ENCODE assay signal across 24 cellular contexts in genomic region chr5:67142816-67143215, GRCh38. TPM values are rescaled to one million over a fixed set of nuclear protein-coding genes. Genes with fewer than 3 reads are reported as not detected.
DNase-seq lines count a peak whose midpoint lies in the region; ATAC-seq, FAIRE-seq and TF ChIP-seq lines count a peak whose summit lies in the region.
"Had no signal": no experiment of that assay in that cellular context is flagged by ENCODE, and none has a peak within 500 bp of the region (broad histone marks: within the 10 kb centered on the region; RNA-seq: fewer than 3 reads in every experiment).

No MANE protein-coding gene starts in this region.

- no peaks in the 10 kb centered on the region for H3K27me3 Mint-ChIP-seq in glutamatergic neuron (ENCODE audit: unreplicated experiment)
- H3K27me3 Mint-ChIP-seq: CD4-positive, CD25-positive, alpha-beta regulatory T cell; IgD-negative memory B cell had no signal

- POLR2A ChIA-PET in K562 (lab: Yijun Ruan, JAX), result interaction anchor here (1.0 to 1.2 kb wide), 2 partner anchors 13 to 37 kb away, joined by 4 to 5 read pairs; no protein-coding TSS in a partner anchor

- ATAC-seq in K562, result no peak

- H3K9me3 Mint-ChIP-seq in glutamatergic neuron (ENCODE audit: unreplicated experiment), result no peaks in the 10 kb centered on the region
- H3K9me3 Mint-ChIP-seq: CD4-positive, CD25-positive, alpha-beta regulatory T cell; IgD-negative memory B cell had no signal

- no peak overlapping the region for H3K9ac ChIP-seq in K562 (ENCODE audit: insufficient read depth in 1 of 2, low read depth in 2 of 2, low read length in 2 of 2)

- DNase-seq in NCI-H1417 (lab: John Stamatoyannopoulos, UW) (peak; percentile 8 to 75 (median 26)), NCI-H1417 treated with DMSO at 0.1 percent for 48 hours (lab: John Stamatoyannopoulos, UW) (no peak), COLO668 (lab: John Stamatoyannopoulos, UW; ENCODE audit: unreplicated experiment) (peak; percentile 28), NCI-H510A (lab: John Stamatoyannopoulos, UW) (peak; percentile 12), K562 (ENCODE audit: extremely low read depth in 1 of 4, low spot score in 3 of 4) (no peak), glutamatergic neuron (no peak), NOMO-1 treated with DMSO at 0.1 percent for 48 hours (lab: John Stamatoyannopoulos, UW; ENCODE audit: unreplicated experiment) (no peak), GM20000 (ENCODE audit: low spot score) (no peak)
- DNase-seq: BE2C; Caco-2; CD4-positive, CD25-positive, alpha-beta regulatory T cell; Kasumi-1; MG63; NCI-H1048; NCI-H1694; NCI-H2171 treated with DMSO at 0.1 percent for 48 hours; PC-9 had no signal

- no TSS peak for BruUV-seq in K562 (replicated peaks; lab: Mats Ljungman, UMichigan)

- in situ Hi-C loops in K562 (cut with MboI), result loop anchor here (10.0 kb wide), 1 partner anchor 148 kb away; no protein-coding TSS in a partner anchor

- TF ChIP-seq RAD21 in K562 (CRISPR knock-in tag; conservative IDR thresholded peaks at IDR 0.05 in 1 of 2, IDR thresholded peaks at IDR 0.05 in 1 of 2), result no peak

- no peaks in the 10 kb centered on the region for H4K20me1 ChIP-seq in K562 (replicated peaks; ENCODE audit: control insufficient read depth, insufficient read depth, low read length)

- 80% methylated on average over 8 of the region's 8 CpGs for WGBS in K562 (ENCODE audit: insufficient coverage, low coverage, missing lambda C conversion rate)

- no peaks in the 10 kb centered on the region for H3K4me1 Mint-ChIP-seq in glutamatergic neuron (ENCODE audit: low read depth, unreplicated experiment)
- H3K4me1 Mint-ChIP-seq: CD4-positive, CD25-positive, alpha-beta regulatory T cell; IgD-negative memory B cell had no signal

- H3K36me3 ChIP-seq in K562 (ENCODE audit: control insufficient read depth, insufficient read depth, low read length), result peaks cover 31% of the 10 kb centered on the region; the same call in 2 of the 3 replicates
- H3K36me3 ChIP-seq: BE2C, MG63, SJSA1 had no signal

- H3K27ac ChIP-seq in K562 (ENCODE audit: extremely low read depth, low read depth, low read length), result no peak overlapping the region
- H3K27ac ChIP-seq: PC-9, SJSA1 had no signal

- no peaks in the 10 kb centered on the region for H3K36me3 Mint-ChIP-seq in glutamatergic neuron (ENCODE audit: unreplicated experiment)

- no peak overlapping the region for H3K4me3 Mint-ChIP-seq in glutamatergic neuron (ENCODE audit: unreplicated experiment)
- H3K4me3 Mint-ChIP-seq: CD4-positive, CD25-positive, alpha-beta regulatory T cell; IgD-negative memory B cell had no signal

- H3K79me2 ChIP-seq in K562 (ENCODE audit: control insufficient read depth, insufficient read depth, low read length), result no peaks in the 10 kb centered on the region

- no peak for TF ChIP-seq POLR2A in K562 (conservative IDR thresholded peaks at IDR 0.05)

- CTCF ChIA-PET in K562 (lab: Yijun Ruan, JAX; ENCODE audit: low intra/inter-chr PET ratio), result no interaction called here

- no peaks in the 10 kb centered on the region for H3K27me3 ChIP-seq in K562 (ENCODE audit: control insufficient read depth in 2 of 2, insufficient read depth in 2 of 2, low read length in 2 of 2)
- H3K27me3 ChIP-seq: BE2C, MG63, SJSA1 had no signal

- H3K4me3 ChIP-seq in K562, result no peak overlapping the region
- H3K4me3 ChIP-seq: MG63, PC-9, SJSA1 had no signal

- intact Hi-C loops in K562 (cut with micrococcal nuclease), result no loop called here

- no peak for TF ChIP-seq CTCF in K562 (IDR thresholded peaks at IDR 0.05 in 2 of 3, conservative IDR thresholded peaks at IDR 0.05 in 1 of 3; ENCODE audit: insufficient read depth in 2 of 3, low read depth in 1 of 3, low read length in 3 of 3)
- no peak for TF ChIP-seq CTCF in glutamatergic neuron (IDR thresholded peaks at IDR 0.05; ENCODE audit: partially characterized antibody, unreplicated experiment)
- no peak for TF ChIP-seq CTCF in GM20000 (IDR thresholded peaks at IDR 0.05; ENCODE audit: extremely low read depth, missing control alignments)

- FAIRE-seq in K562 (lab: Jason Lieb, UNC), result no peak
- FAIRE-seq: GM12892, GM18507, H1, HTR-8/SVneo had no signal

- no peak overlapping the region for H3K4me2 ChIP-seq in K562 (ENCODE audit: insufficient read depth, low read length)
- H3K4me2 ChIP-seq: PC-9 had no signal

- H3K9me3 ChIP-seq in K562 (replicated peaks; ENCODE audit: control insufficient read depth, insufficient read depth, low read depth, low read length), result no peaks in the 10 kb centered on the region
- H3K9me3 ChIP-seq: BE2C, Caco-2, MG63, SJSA1 had no signal

- no peak overlapping the region for H2AFZ ChIP-seq in K562 (ENCODE audit: low read depth, low read length)
- H2AFZ ChIP-seq: PC-9 had no signal

- no peak overlapping the region for H3K27ac Mint-ChIP-seq in glutamatergic neuron (ENCODE audit: unreplicated experiment)
- H3K27ac Mint-ChIP-seq: IgD-negative memory B cell had no signal

- peaks cover 0 to 3% of the 10 kb centered on the region in 2 experiments; a peak in 1 of 5 replicates for H3K4me1 ChIP-seq in K562 (replicated peaks in 1 of 2; ENCODE audit: control insufficient read depth in 2 of 2, insufficient read depth in 2 of 2, low read length in 2 of 2)
- H3K4me1 ChIP-seq: BE2C, SJSA1 had no signal

- TF ChIP-seq EP300 in K562 (IDR thresholded peaks at IDR 0.05; ENCODE audit: low read length), result no peak

- H3K9me1 ChIP-seq in K562 (ENCODE audit: control insufficient read depth, insufficient read depth, low read length), result no peaks in the 10 kb centered on the region

TF ChIP-seq in K562, 482 proteins besides CTCF, POLR2A, EP300 and RAD21:
- TF ChIP-seq NFIC (IDR thresholded peaks at IDR 0.05), result peak; percentile 53
- TF ChIP-seq ATF4 (CRISPR knock-in tag; IDR thresholded peaks at IDR 0.05), result no peak
TF ChIP-seq in K562: peak in this region for 1.

RNA-seq across cellular contexts. Expression of gene CD180, which starts 53.8 kb away (rescaled TPM):
- not detected in 2 replicates for total RNA-seq in K562 (2011; cell fraction: chromatin; rRNA removed; ENCODE audit: low replicate concordance)
- total RNA-seq in K562 (2011; cell fraction: nucleolus; rRNA removed), result not detected in 2 replicates
- not detected in 2 replicates for total RNA-seq in K562 (2011; cell fraction: nucleoplasm; rRNA removed)
- not detected in 2 replicates for total RNA-seq in K562 (2014; rRNA removed)
- not detected in 2 replicates for total RNA-seq in K562 (2014; rRNA removed; fragmentation: Illumina TruSeq; extraction: Trizol)
- 0.04 and 0.07 TPM in 2 replicates for total RNA-seq in K562 (2015; rRNA removed; fragmentation: Illumina TruSeq; extraction: Trizol)
- not detected in 2 replicates for total RNA-seq in K562 (2021)
- not detected in 2 replicates for polyA plus RNA-seq in K562 (2011; rRNA removed)
- polyA plus RNA-seq in K562 (2011; cell fraction: cytosol; rRNA removed), result not detected in 2 replicates
- not detected in 2 replicates for polyA plus RNA-seq in K562 (2011; cell fraction: nucleus; rRNA removed)
- 0.03 and 0.04 TPM in 2 replicates for polyA plus RNA-seq in K562 (2012)
- polyA plus RNA-seq in K562 (2014; fragmentation: Illumina TruSeq; extraction: Trizol), result 0.01 TPM in 1 of 2 replicates, not detected in the other
- polyA plus RNA-seq in K562 (2014; fragmentation: Nextera tagmentation; extraction: Ambion mirVana), result not detected
- not detected in 2 replicates for polyA plus RNA-seq in K562 (2014; rRNA removed)
- not detected in 2 replicates for polyA minus RNA-seq in K562 (2011; rRNA and poly(A)+ RNA removed)
- polyA minus RNA-seq in K562 (2011; cell fraction: cytosol; rRNA and poly(A)+ RNA removed), result not detected in 2 replicates
- polyA minus RNA-seq in K562 (2011; cell fraction: nucleus; rRNA and poly(A)+ RNA removed), result not detected in 2 replicates
- not detected for total RNA-seq in glutamatergic neuron (ENCODE audit: unreplicated experiment)
- total RNA-seq: Caco-2; CD4-positive, CD25-positive, alpha-beta regulatory T cell; H1; NCI-H460; PC-9; SJSA1 had no signal
- polyA plus RNA-seq: H1 had no signal

Comparison
In these comparisons a context has a peak if more than half of its experiments do, and no peak if none do; other contexts are left out.
1. DNase-seq: peak in NCI-H1417 (3 of 3), COLO668 (single experiment) and NCI-H510A (single experiment); none in NCI-H1417 treated with DMSO at 0.1 percent for 48 hours (single experiment), K562 (0 of 4), glutamatergic neuron (single experiment), NOMO-1 treated with DMSO at 0.1 percent for 48 hours (single experiment) and GM20000 (single experiment).